Comparison of ENCODE assay signal across 10 cellular contexts in the genomic region with DNA sequence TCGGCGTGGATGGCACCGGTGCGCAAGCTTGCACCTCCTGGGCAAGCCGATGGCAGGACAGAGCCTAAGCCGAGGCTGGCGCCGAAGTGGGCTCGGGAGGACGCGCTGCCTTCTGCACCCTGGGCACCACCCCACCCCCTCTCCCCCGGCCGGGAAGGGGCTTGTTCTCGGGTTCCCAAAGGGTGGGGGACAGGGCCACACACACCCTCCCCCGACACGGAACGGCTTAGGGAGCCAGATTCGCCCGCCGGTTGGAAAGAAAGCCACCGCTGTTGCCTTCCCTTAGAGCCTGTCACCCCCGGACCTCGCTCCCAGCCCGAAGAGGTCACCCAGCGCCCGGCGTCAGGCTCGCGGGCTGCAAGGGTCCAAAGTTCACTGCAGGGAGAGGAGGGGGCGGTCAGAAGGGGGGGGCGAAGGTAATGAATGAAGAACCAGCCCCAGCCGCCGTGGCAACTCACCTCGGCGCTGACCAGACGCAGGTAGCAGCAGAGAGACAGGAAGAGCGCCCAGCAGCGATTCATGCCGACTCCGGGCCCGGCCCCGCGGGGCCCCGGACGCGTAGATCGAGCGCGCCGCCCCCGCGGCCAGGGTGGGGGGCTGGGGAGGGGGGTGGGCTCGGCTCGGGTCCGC. TPM values are rescaled to one million over a fixed set of nuclear protein-coding genes. Genes with fewer than 3 reads are reported as not detected.
DNase-seq lines count a peak whose midpoint lies in the region; ATAC-seq, FAIRE-seq and TF ChIP-seq lines count a peak whose summit lies in the region.
"Had no signal": no experiment of that assay in that cellular context is flagged by ENCODE, and none has a peak within 500 bp of the region (broad histone marks: within the 10 kb centered on the region; RNA-seq: fewer than 3 reads in every experiment).

No MANE protein-coding gene starts in this region.

- H3K4me3 ChIP-seq in K562 (peak overlapping the region; percentile 31), right lobe of liver (peak overlapping the region; percentile 48 to 53 (median 51)), tibial nerve (peak overlapping the region; percentile 52 to 72 (median 62))

- TF ChIP-seq CTCF in K562 (IDR thresholded peaks at IDR 0.05 in 2 of 3, conservative IDR thresholded peaks at IDR 0.05 in 1 of 3; ENCODE audit: insufficient read depth in 2 of 3, low read depth in 1 of 3, low read length in 3 of 3), result no peak
- no peak for TF ChIP-seq CTCF in right lobe of liver (IDR thresholded peaks at IDR 0.05)
- TF ChIP-seq CTCF in tibial nerve (IDR thresholded peaks at IDR 0.05), result no peak

- H3K9me1 ChIP-seq in K562 (ENCODE audit: control insufficient read depth, insufficient read depth, low read length), result no peaks in the 10 kb centered on the region

- no peak for TF ChIP-seq POLR2A in K562 (conservative IDR thresholded peaks at IDR 0.05)
- peak; percentile 41 for TF ChIP-seq POLR2A in right lobe of liver (IDR thresholded peaks at IDR 0.05)
- TF ChIP-seq POLR2A in tibial nerve (IDR thresholded peaks at IDR 0.05), result no peak

- DNase-seq in activated CD4-positive, alpha-beta T cell treated with anti-CD3 and anti-CD28 coated beads, Interleukin-2, amount 10 ng/mL, durations not matched to agents 7 days and 5 days, result no peak
- DNase-seq in activated CD4-positive, alpha-beta T cell treated with anti-CD3 and anti-CD28 coated beads, Interleukin-2, amount 50 U/mL, for 1 hour, result no peak
- DNase-seq in K562 (ENCODE audit: extremely low read depth in 1 of 4, low spot score in 3 of 4) (peak in 1 of 4 experiments; percentile 29), right lobe of liver (peak in 1 of 3 donors; percentile 62), tibial nerve (ENCODE audit: low spot score in 2 of 2) (no peak), superior temporal gyrus (ENCODE audit: extremely low spot score) (no peak)
- DNase-seq: DND-41, OCI-M1 had no signal

- TF ChIP-seq EP300 in K562 (IDR thresholded peaks at IDR 0.05; ENCODE audit: low read length) (no peak), tibial nerve (IDR thresholded peaks at IDR 0.05) (no peak)

- H3K27ac Mint-ChIP-seq in activated CD4-positive, alpha-beta T cell treated with anti-CD3 and anti-CD28 coated beads, Interleukin-2, amount 10 ng/mL, durations not matched to agents 7 days and 5 days, result no peak overlapping the region

- H3K4me1 Mint-ChIP-seq in activated CD4-positive, alpha-beta T cell treated with anti-CD3 and anti-CD28 coated beads, Interleukin-2, amount 10 ng/mL, durations not matched to agents 7 days and 5 days, result peaks cover 39% of the 10 kb centered on the region

- H3K27ac ChIP-seq in K562 (ENCODE audit: extremely low read depth, low read depth, low read length) (no peak overlapping the region), right lobe of liver (peak overlapping the region in 2 of 3 donors; percentile 50 to 66), tibial nerve (peak overlapping the region; percentile 63 to 91 (median 80))

- H3K4me3 Mint-ChIP-seq in activated CD4-positive, alpha-beta T cell treated with anti-CD3 and anti-CD28 coated beads, Interleukin-2, amount 10 ng/mL, durations not matched to agents 7 days and 5 days, result peak overlapping the region; percentile 32

- H4K20me1 ChIP-seq in K562 (replicated peaks; ENCODE audit: control insufficient read depth, insufficient read depth, low read length), result no peaks in the 10 kb centered on the region

- H3K4me1 ChIP-seq in K562 (replicated peaks in 1 of 2; ENCODE audit: control insufficient read depth in 2 of 2, insufficient read depth in 2 of 2, low read length in 2 of 2) (peaks cover 22 to 61% of the 10 kb centered on the region in 2 experiments; a peak in 4 of 5 replicates), right lobe of liver (peaks cover 0 to 25% (median 4%) of the 10 kb centered on the region in 4 donors), tibial nerve (peaks cover 0 to 70% (median 36%) of the 10 kb centered on the region in 4 donors)

- H3K36me3 ChIP-seq in K562 (ENCODE audit: control insufficient read depth, insufficient read depth, low read length), result no peaks in the 10 kb centered on the region
- H3K36me3 ChIP-seq in right lobe of liver, result no peaks in the 10 kb centered on the region
- H3K36me3 ChIP-seq in tibial nerve, result no peaks in the 10 kb centered on the region

- H2AFZ ChIP-seq in K562 (ENCODE audit: low read depth, low read length), result peak overlapping the region; percentile 74

- ATAC-seq in K562, result peak; percentile 27; the same call in 2 of the 3 replicates
- ATAC-seq in right lobe of liver, result peak; percentile 18 to 55 (median 32)
- ATAC-seq in HG03460 (IDR thresholded peaks at IDR 0.05; ENCODE audit: unreplicated experiment), result no peak
- no peak for ATAC-seq in HG02798 (IDR thresholded peaks at IDR 0.05; ENCODE audit: poor library complexity, unreplicated experiment)

- TF ChIP-seq RAD21 in K562 (CRISPR knock-in tag; conservative IDR thresholded peaks at IDR 0.05 in 1 of 2, IDR thresholded peaks at IDR 0.05 in 1 of 2), result no peak

- H3K4me2 ChIP-seq in K562 (ENCODE audit: insufficient read depth, low read length), result peak overlapping the region; percentile 63

- intact Hi-C loops in K562 (cut with micrococcal nuclease), result loop anchor here (10.0 kb wide), 1 partner anchor 61 kb away; no protein-coding TSS in a partner anchor
- intact Hi-C loops in right lobe of liver (cut with DNase I), result loop anchor here in 1 of 2 donors (10.0 kb wide), 1 partner anchor 71 kb away; a partner anchor contains a TSS

- no peak for FAIRE-seq in K562 (lab: Jason Lieb, UNC)

- peak overlapping the region; percentile 51 to 84; a peak in 3 of 4 replicates for H3K9ac ChIP-seq in K562 (ENCODE audit: insufficient read depth in 1 of 2, low read depth in 2 of 2, low read length in 2 of 2)

- in situ Hi-C loops in K562 (cut with MboI), result no loop called here

- no peaks in the 10 kb centered on the region for H3K36me3 Mint-ChIP-seq in activated CD4-positive, alpha-beta T cell treated with anti-CD3 and anti-CD28 coated beads, Interleukin-2, amount 10 ng/mL, durations not matched to agents 7 days and 5 days (ENCODE audit: low read depth)

- no peaks in the 10 kb centered on the region for H3K9me3 Mint-ChIP-seq in activated CD4-positive, alpha-beta T cell treated with anti-CD3 and anti-CD28 coated beads, Interleukin-2, amount 10 ng/mL, durations not matched to agents 7 days and 5 days

- H3K9me3 ChIP-seq in K562 (replicated peaks; ENCODE audit: control insufficient read depth, insufficient read depth, low read depth, low read length) (no peaks in the 10 kb centered on the region), right lobe of liver (no peaks in the 10 kb centered on the region), tibial nerve (no peaks in the 10 kb centered on the region)

- WGBS in K562 (ENCODE audit: insufficient coverage, low coverage, missing lambda C conversion rate), result 3% methylated on average over 13 of the region's 55 CpGs
- 0% methylated on average over 25 of the region's 55 CpGs for WGBS in right lobe of liver (ENCODE audit: insufficient coverage, low coverage, low lambda C conversion rate, missing lambda C conversion rate)
- WGBS in tibial nerve, 2 donors, result 0 to 1% methylated on average over 24 to 33 of the region's 55 CpGs

- peaks cover 59% of the 10 kb centered on the region for H3K27me3 Mint-ChIP-seq in activated CD4-positive, alpha-beta T cell treated with anti-CD3 and anti-CD28 coated beads, Interleukin-2, amount 10 ng/mL, durations not matched to agents 7 days and 5 days

- CTCF ChIA-PET in activated CD4-positive, alpha-beta T cell treated with anti-CD3 and anti-CD28 coated beads, Interleukin-2, amount 10 ng/mL, durations not matched to agents 7 days and 5 days (lab: Charles Lee), result interaction anchor here (1.3 kb wide), 1 partner anchor 67 kb away, joined by 3 read pairs; no protein-coding TSS in a partner anchor
- CTCF ChIA-PET in K562 (lab: Yijun Ruan, JAX; ENCODE audit: low intra/inter-chr PET ratio), result no interaction called here

- no peaks in the 10 kb centered on the region; the same call in 2 of the 3 replicates for H3K79me2 ChIP-seq in K562 (ENCODE audit: control insufficient read depth, insufficient read depth, low read length)

- no TSS peak for BruUV-seq in K562 (replicated peaks; lab: Mats Ljungman, UMichigan)

- POLR2A ChIA-PET in activated CD4-positive, alpha-beta T cell treated with anti-CD3 and anti-CD28 coated beads, Interleukin-2, amount 10 ng/mL, durations not matched to agents 7 days and 5 days (lab: Charles Lee), result no interaction called here
- POLR2A ChIA-PET in K562 (lab: Yijun Ruan, JAX), result no interaction called here

- H3K27me3 ChIP-seq in K562 (ENCODE audit: control insufficient read depth in 2 of 2, insufficient read depth in 2 of 2, low read length in 2 of 2), result peaks cover 0 to 4% of the 10 kb centered on the region in 2 experiments; a peak in 2 of 5 replicates
- H3K27me3 ChIP-seq in right lobe of liver, result no peaks in the 10 kb centered on the region
- H3K27me3 ChIP-seq in tibial nerve, result peaks cover 0 to 5% of the 10 kb centered on the region in 2 donors

TF ChIP-seq in K562, 482 proteins besides CTCF, POLR2A, EP300 and RAD21 (continues in another document):
- TF ChIP-seq PCBP1 (IDR thresholded peaks at IDR 0.05; ENCODE audit: low read depth, low read length, poor library complexity, severe bottlenecking) (peak; percentile 7), KDM5B (IDR thresholded peaks at IDR 0.05; ENCODE audit: insufficient replicate concordance, low read depth, low read length) (peak; percentile 22)

RNA-seq across cellular contexts. Expression of a gene that starts 1.2 kb away (rescaled TPM):
- total RNA-seq in activated CD4-positive, alpha-beta T cell treated with anti-CD3 and anti-CD28 coated beads, Interleukin-2, amount 10 ng/mL, durations not matched to agents 7 days and 5 days, result 1 to 10 TPM in 1 of 2 experiments, under 1 TPM in 1; 0.89 to 1.1 TPM
- 4.7 and 16.7 TPM in 2 replicates for total RNA-seq in K562 (2011; cell fraction: chromatin; rRNA removed; ENCODE audit: low replicate concordance)
- 12.4 and 26.7 TPM in 2 replicates for total RNA-seq in K562 (2011; cell fraction: nucleolus; rRNA removed)
- total RNA-seq in K562 (2011; cell fraction: nucleoplasm; rRNA removed), result 8.9 and 13.1 TPM in 2 replicates
- total RNA-seq in K562 (2014; rRNA removed), result 0.69 and 1.1 TPM in 2 replicates
- 0.13 and 0.22 TPM in 2 replicates for total RNA-seq in K562 (2014; rRNA removed; fragmentation: Illumina TruSeq; extraction: Trizol)
- total RNA-seq in K562 (2015; rRNA removed; fragmentation: Illumina TruSeq; extraction: Trizol), result 0.11 TPM in 1 of 2 replicates, not detected in the other
- 1.2 and 1.4 TPM in 2 replicates for total RNA-seq in K562 (2021)
- polyA plus RNA-seq in K562 (2011; rRNA removed), result 3.6 and 4.0 TPM in 2 replicates
- polyA plus RNA-seq in K562 (2011; cell fraction: cytosol; rRNA removed), result 4.9 and 8.7 TPM in 2 replicates
- 8.4 and 18.7 TPM in 2 replicates for polyA plus RNA-seq in K562 (2011; cell fraction: nucleus; rRNA removed)
- polyA plus RNA-seq in K562 (2012), result 0.32 and 1.7 TPM in 2 replicates
- 0.40 and 0.89 TPM in 2 replicates for polyA plus RNA-seq in K562 (2014; fragmentation: Illumina TruSeq; extraction: Trizol)
- polyA plus RNA-seq in K562 (2014; fragmentation: Nextera tagmentation; extraction: Ambion mirVana), result under 1 TPM; 0.07 to 0.15 TPM
- 0.50 and 0.56 TPM in 2 replicates for polyA plus RNA-seq in K562 (2014; rRNA removed)
- 3.8 and 6.7 TPM in 2 replicates for polyA minus RNA-seq in K562 (2011; rRNA and poly(A)+ RNA removed)
- polyA minus RNA-seq in K562 (2011; cell fraction: cytosol; rRNA and poly(A)+ RNA removed), result 7.7 and 8.4 TPM in 2 replicates
- 3.2 and 4.0 TPM in 2 replicates for polyA minus RNA-seq in K562 (2011; cell fraction: nucleus; rRNA and poly(A)+ RNA removed)
- 10 to 100 TPM in 1 of 6 experiments, 1 to 10 TPM in 4, under 1 TPM in 1; 0.90 to 10.2 (median 3.3) TPM for total RNA-seq in right lobe of liver
- total RNA-seq in tibial nerve, result 10 to 100 TPM in 2 of 4 donors, 1 to 10 TPM in 2; 7.5 to 22.2 (median 10.2) TPM

Comparison
In these comparisons a context has a peak if more than half of its experiments do, and no peak if none do; other contexts are left out.
1. ATAC-seq: peak in K562 (single experiment) and right lobe of liver (4 of 4); none in HG03460 (single experiment) and HG02798 (single experiment).
2. Peak in every context shown above with its lines, with median percentiles within 50 percentile points of each other: H3K4me3 ChIP-seq.